In genomic region chr15:93088981-93089854, GRCh38 we compare ENCODE assay signal across 8 cellular contexts. TPM values are rescaled to one million over a fixed set of nuclear protein-coding genes. Genes with fewer than 3 reads are reported as not detected.
DNase-seq lines count a peak whose midpoint lies in the region; ATAC-seq and TF ChIP-seq lines count a peak whose summit lies in the region.

TSS of gene RGMA (minus strand) at chr15:93089211. CDS start at chr15:93088932, 279 bp downstream.

- peak within 1 kb of the TSS; percentile 80 for H3K4me3 ChIP-seq in psoas muscle

- no peak within 1 kb of the TSS for H2AK5ac ChIP-seq in H9 (ENCODE audit: insufficient read length, low read length)

- H3K4ac ChIP-seq in H9 (ENCODE audit: low read depth, low read length) = no peak within 1 kb of the TSS

- peaks cover 13% of the 10 kb centered on the region for H3K23me2 ChIP-seq in H9 (ENCODE audit: insufficient read length, low read depth, low read length, poor library complexity, severe bottlenecking)

- no peak within 1 kb of the TSS for H4K91ac ChIP-seq in H9 (ENCODE audit: insufficient read length, low read depth, low read length)

- H2BK120ac ChIP-seq in H9 (ENCODE audit: low read depth, low read length, poor library complexity, severe bottlenecking) = no peak within 1 kb of the TSS

- no peak within 1 kb of the TSS for H2BK12ac ChIP-seq in H9 (ENCODE audit: insufficient read length, low read depth, low read length)

- peak within 1 kb of the TSS; percentile 82 for H3K4me2 ChIP-seq in H9 (ENCODE audit: insufficient read depth, insufficient read length, low read length)

- H3K4me3 Mint-ChIP-seq in H9 = peak within 1 kb of the TSS; percentile 80 to 94
- H3K4me3 Mint-ChIP-seq in activated T-cell treated with anti-CD3 and anti-CD28 coated beads, Interleukin-2, amount 50 U/mL, for 4 hours = peak within 1 kb of the TSS; percentile 78

- H3K36me3 Mint-ChIP-seq in H9 (ENCODE audit: insufficient read depth in 1 of 3, low read depth in 3 of 3) = peaks cover 0 to 3% (median 0%) of the 10 kb centered on the region in 3 experiments; a peak in 2 of 7 replicates
- H3K36me3 Mint-ChIP-seq in activated T-cell treated with anti-CD3 and anti-CD28 coated beads, Interleukin-2, amount 50 U/mL, for 4 hours (ENCODE audit: insufficient read depth) = no peaks in the 10 kb centered on the region

- peaks cover 32% of the 10 kb centered on the region for H3K27me3 Mint-ChIP-seq in H9 (ENCODE audit: low read depth)
- H3K27me3 Mint-ChIP-seq in activated T-cell treated with anti-CD3 and anti-CD28 coated beads, Interleukin-2, amount 50 U/mL, for 4 hours (ENCODE audit: low read depth) = peaks cover 65% of the 10 kb centered on the region

- H3K56ac ChIP-seq in H9 (ENCODE audit: insufficient read length, low read depth, low read length) = no peak within 1 kb of the TSS

- TF ChIP-seq CTCF in H9 (conservative IDR thresholded peaks at IDR 0.05) (no peak), psoas muscle (IDR thresholded peaks at IDR 0.05) (no peak)

- WGBS in H9 (ENCODE audit: extremely low coverage, insufficient read length, low lambda C conversion rate) = no CpG with 5 or more reads among the region's 101 CpGs
- WGBS in psoas muscle, 3 donors = 0 to 1% (median 1%) methylated on average over 50 to 82 of the region's 101 CpGs

- H3K14ac ChIP-seq in H9 (ENCODE audit: insufficient read depth, low read length) = no peak within 1 kb of the TSS; the same call in 1 of the 2 replicates

- ATAC-seq in activated T-cell treated with anti-CD3 and anti-CD28 coated beads, Interleukin-2, amount 50 U/mL, for 4 hours = peak; percentile 50 to 52
- peak; percentile 44 to 55 for ATAC-seq in left cardiac atrium
- ATAC-seq in psoas muscle = peak; percentile 32 to 64 (median 58)

- H3K9ac ChIP-seq in H9 (ENCODE audit: extremely low read depth, insufficient read length, low read length) = no peak within 1 kb of the TSS

- H3K27me3 ChIP-seq in H9 (ENCODE audit: insufficient read depth, low read length) (peaks cover 34% of the 10 kb centered on the region), psoas muscle (ENCODE audit: insufficient read depth in 3 of 3, low read length in 2 of 3) (peaks cover 0 to 3% (median 0%) of the 10 kb centered on the region in 3 donors)

- H3K9me3 ChIP-seq in H9 (ENCODE audit: control insufficient read depth, low read depth, low read length) (no peaks in the 10 kb centered on the region), psoas muscle (no peaks in the 10 kb centered on the region)

- H2BK15ac ChIP-seq in H9 (ENCODE audit: low read depth, low read length) = no peak within 1 kb of the TSS

- peak within 1 kb of the TSS in 1 of 3 experiments; percentile 59; a peak in 1 of 7 replicates for H3K27ac Mint-ChIP-seq in H9

- H4K8ac ChIP-seq in H9 (replicated peaks; ENCODE audit: insufficient read length, low read depth, low read length) = no peak within 1 kb of the TSS

- no peaks in the 10 kb centered on the region for H4K20me1 ChIP-seq in H9 (ENCODE audit: control insufficient read depth, insufficient read depth, insufficient read length)

- peak; percentile 71 for DNase-seq in 8988T
- DNase-seq in H9 = peak; percentile 65
- no peak for DNase-seq in activated T-cell treated with anti-CD3 and anti-CD28 coated beads, Interleukin-2, amount 50 U/mL, for 4 hours
- DNase-seq in left cardiac atrium = no peak
- peak; percentile 66 to 86 for DNase-seq in psoas muscle
- DNase-seq in SHP77 treated with DMSO at 0.1 percent for 48 hours (lab: John Stamatoyannopoulos, UW) = no peak
- DNase-seq in COLO829 (ENCODE audit: low spot score) = no peak
- no peak for DNase-seq in occipital lobe (lab: John Stamatoyannopoulos, UW)

- no peak within 1 kb of the TSS for H2AFZ ChIP-seq in H9 (ENCODE audit: low read length)

- no peak within 1 kb of the TSS for H2BK20ac ChIP-seq in H9 (ENCODE audit: low read depth, low read length, poor library complexity, severe bottlenecking)

- H3T11ph ChIP-seq in H9 (ENCODE audit: low read length) = no peak within 1 kb of the TSS

- H3K23ac ChIP-seq in H9 (ENCODE audit: insufficient read length, low read depth, low read length) = no peak within 1 kb of the TSS

- peaks cover 3% of the 10 kb centered on the region; the same call in 1 of the 2 replicates for H3K4me1 ChIP-seq in H9 (ENCODE audit: insufficient read depth, low read length)
- H3K4me1 ChIP-seq in psoas muscle = peaks cover 23% of the 10 kb centered on the region

- H3K36me3 ChIP-seq in psoas muscle (ENCODE audit: insufficient read depth in 1 of 2, low read depth in 1 of 2) = no peaks in the 10 kb centered on the region

- no peak within 1 kb of the TSS for H3K27ac ChIP-seq in H9 (ENCODE audit: insufficient read length, low read depth, low read length)
- peak within 1 kb of the TSS; percentile 90 for H3K27ac ChIP-seq in psoas muscle

- H3K79me2 ChIP-seq in H9 (ENCODE audit: insufficient read depth, low read length) = no peaks in the 10 kb centered on the region

- H3K9me3 Mint-ChIP-seq in H9 = no peaks in the 10 kb centered on the region
- H3K9me3 Mint-ChIP-seq in activated T-cell treated with anti-CD3 and anti-CD28 coated beads, Interleukin-2, amount 50 U/mL, for 4 hours = no peaks in the 10 kb centered on the region

- peaks cover 27 to 33% of the 10 kb centered on the region in 2 experiments for H3K4me1 Mint-ChIP-seq in H9
- peaks cover 15% of the 10 kb centered on the region for H3K4me1 Mint-ChIP-seq in activated T-cell treated with anti-CD3 and anti-CD28 coated beads, Interleukin-2, amount 50 U/mL, for 4 hours (ENCODE audit: low read depth)

- no peak within 1 kb of the TSS for H2BK5ac ChIP-seq in H9 (ENCODE audit: insufficient read length, low read length)

- H4K5ac ChIP-seq in H9 (ENCODE audit: insufficient read length, low read depth, low read length) = no peak within 1 kb of the TSS

- H3K79me1 ChIP-seq in H9 (ENCODE audit: insufficient read depth, low read depth, low read length, poor library complexity, severe bottlenecking) = peaks cover 3% of the 10 kb centered on the region

- intact Hi-C loops in left cardiac atrium (cut with DNase I) = loop anchor here (5.0 kb wide), 3 partner anchors 57 to 528 kb away; no protein-coding TSS in a partner anchor
- intact Hi-C loops in psoas muscle (cut with DNase I) = loop anchor here (2.0 to 10.0 kb wide), 9 partner anchors 57 to 1033 kb away; no protein-coding TSS in a partner anchor

- H3K18ac ChIP-seq in H9 (ENCODE audit: insufficient read length, low read depth, low read length) = no peak within 1 kb of the TSS

RNA-seq across cellular contexts. Expression of gene RGMA, which starts in this region (rescaled TPM):
- total RNA-seq in H9 (2021) = 39.8 and 41.4 TPM in 2 replicates
- total RNA-seq in activated T-cell treated with anti-CD3 and anti-CD28 coated beads, Interleukin-2, amount 50 U/mL, for 4 hours = under 1 TPM in 2 of 3 donors, not detected in 1; 0.18 to 0.22 TPM
- 10 to 100 TPM; 10.2 to 18.4 TPM for total RNA-seq in left cardiac atrium
- 100 to 1,000 TPM in 2 of 4 donors, 10 to 100 TPM in 2; 45.8 to 217 (median 103) TPM for total RNA-seq in psoas muscle
- 100 to 1,000 TPM in 2 of 3 donors, 10 to 100 TPM in 1; 39.2 to 187 (median 129) TPM for polyA plus RNA-seq in psoas muscle
- total RNA-seq in occipital lobe = 8.1 TPM

Comparison
In these comparisons a context has a peak if more than half of its experiments do, and no peak if none do; other contexts are left out.
1. Peak in ATAC-seq in activated T-cell treated with anti-CD3 and anti-CD28 coated beads, Interleukin-2, amount 50 U/mL, for 4 hours; RNA of the gene not detected or under 1 TPM.
2. DNase-seq: peak in 8988T (single experiment), H9 (single experiment) and psoas muscle (2 of 2); none in activated T-cell treated with anti-CD3 and anti-CD28 coated beads, Interleukin-2, amount 50 U/mL, for 4 hours (single experiment), left cardiac atrium (single experiment), SHP77 treated with DMSO at 0.1 percent for 48 hours (single experiment), COLO829 (single experiment) and occipital lobe (single experiment).
3. Peak in every context shown above with its lines, with median percentiles within 50 percentile points of each other: ATAC-seq.